Comparison of ENCODE assay signal across 1 cellular context in the genomic region with DNA sequence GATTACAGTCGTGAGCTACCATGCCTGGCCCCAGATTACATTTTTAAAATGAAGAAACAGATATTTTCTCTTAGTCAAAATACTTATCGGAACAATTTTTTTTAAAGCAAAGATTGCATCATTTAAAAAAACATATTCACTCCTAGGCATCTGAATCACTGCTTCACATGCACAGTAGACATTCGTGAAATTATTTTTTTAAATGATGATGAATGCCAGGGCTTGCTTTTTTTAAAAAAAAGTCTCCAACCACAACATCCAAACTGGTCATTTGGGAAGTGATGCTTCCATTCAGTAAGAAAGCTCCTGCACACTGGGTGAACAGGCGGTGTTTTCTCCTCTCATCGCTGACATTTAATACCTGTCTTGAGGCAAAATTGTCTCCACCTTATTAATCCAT.
TF ChIP-seq lines count a peak whose summit lies in the region.

No MANE protein-coding gene starts in this region.

TF ChIP-seq in WTC11, 78 proteins besides CTCF, POLR2A, EP300 and RAD21 (continued from another document):
- TF ChIP-seq, protein P1, sequence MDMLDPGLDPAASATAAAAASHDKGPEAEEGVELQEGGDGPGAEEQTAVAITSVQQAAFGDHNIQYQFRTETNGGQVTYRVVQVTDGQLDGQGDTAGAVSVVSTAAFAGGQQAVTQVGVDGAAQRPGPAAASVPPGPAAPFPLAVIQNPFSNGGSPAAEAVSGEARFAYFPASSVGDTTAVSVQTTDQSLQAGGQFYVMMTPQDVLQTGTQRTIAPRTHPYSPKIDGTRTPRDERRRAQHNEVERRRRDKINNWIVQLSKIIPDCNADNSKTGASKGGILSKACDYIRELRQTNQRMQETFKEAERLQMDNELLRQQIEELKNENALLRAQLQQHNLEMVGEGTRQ (CRISPR knock-in tag; IDR thresholded peaks at IDR 0.05): no peak
- TF ChIP-seq ESRRA (CRISPR knock-in tag; IDR thresholded peaks at IDR 0.05; ENCODE audit: borderline replicate concordance) (no peak), ATF6 (CRISPR knock-in tag; IDR thresholded peaks at IDR 0.05) (no peak), FOXJ3 (CRISPR knock-in tag; IDR thresholded peaks at IDR 0.05; ENCODE audit: borderline replicate concordance) (no peak), RORB (CRISPR knock-in tag; IDR thresholded peaks at IDR 0.05) (no peak), E2F4 (CRISPR knock-in tag; IDR thresholded peaks at IDR 0.05; ENCODE audit: borderline replicate concordance, low read depth) (no peak), EMX1 (CRISPR knock-in tag; IDR thresholded peaks at IDR 0.05) (no peak), ZNF317 (CRISPR knock-in tag; IDR thresholded peaks at IDR 0.05; ENCODE audit: borderline replicate concordance, low read depth) (no peak), NR3C1 (CRISPR knock-in tag; conservative IDR thresholded peaks at IDR 0.05; ENCODE audit: low read depth) (no peak), NFYB (CRISPR knock-in tag; conservative IDR thresholded peaks at IDR 0.05; ENCODE audit: low read depth) (no peak), SP1 (CRISPR knock-in tag; conservative IDR thresholded peaks at IDR 0.05) (no peak), PRRX2 (CRISPR knock-in tag; IDR thresholded peaks at IDR 0.05) (no peak)
- TF ChIP-seq, protein P2, sequence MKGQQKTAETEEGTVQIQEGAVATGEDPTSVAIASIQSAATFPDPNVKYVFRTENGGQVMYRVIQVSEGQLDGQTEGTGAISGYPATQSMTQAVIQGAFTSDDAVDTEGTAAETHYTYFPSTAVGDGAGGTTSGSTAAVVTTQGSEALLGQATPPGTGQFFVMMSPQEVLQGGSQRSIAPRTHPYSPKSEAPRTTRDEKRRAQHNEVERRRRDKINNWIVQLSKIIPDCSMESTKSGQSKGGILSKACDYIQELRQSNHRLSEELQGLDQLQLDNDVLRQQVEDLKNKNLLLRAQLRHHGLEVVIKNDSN (CRISPR knock-in tag; IDR thresholded peaks at IDR 0.05): no peak
- TF ChIP-seq, protein P3, sequence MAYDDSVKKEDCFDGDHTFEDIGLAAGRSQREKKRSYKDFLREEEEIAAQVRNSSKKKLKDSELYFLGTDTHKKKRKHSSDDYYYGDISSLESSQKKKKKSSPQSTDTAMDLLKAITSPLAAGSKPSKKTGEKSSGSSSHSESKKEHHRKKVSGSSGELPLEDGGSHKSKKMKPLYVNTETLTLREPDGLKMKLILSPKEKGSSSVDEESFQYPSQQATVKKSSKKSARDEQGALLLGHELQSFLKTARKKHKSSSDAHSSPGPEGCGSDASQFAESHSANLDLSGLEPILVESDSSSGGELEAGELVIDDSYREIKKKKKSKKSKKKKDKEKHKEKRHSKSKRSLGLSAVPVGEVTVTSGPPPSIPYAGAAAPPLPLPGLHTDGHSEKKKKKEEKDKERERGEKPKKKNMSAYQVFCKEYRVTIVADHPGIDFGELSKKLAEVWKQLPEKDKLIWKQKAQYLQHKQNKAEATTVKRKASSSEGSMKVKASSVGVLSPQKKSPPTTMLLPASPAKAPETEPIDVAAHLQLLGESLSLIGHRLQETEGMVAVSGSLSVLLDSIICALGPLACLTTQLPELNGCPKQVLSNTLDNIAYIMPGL (CRISPR knock-in tag; IDR thresholded peaks at IDR 0.05): no peak
